In the genomic region with DNA sequence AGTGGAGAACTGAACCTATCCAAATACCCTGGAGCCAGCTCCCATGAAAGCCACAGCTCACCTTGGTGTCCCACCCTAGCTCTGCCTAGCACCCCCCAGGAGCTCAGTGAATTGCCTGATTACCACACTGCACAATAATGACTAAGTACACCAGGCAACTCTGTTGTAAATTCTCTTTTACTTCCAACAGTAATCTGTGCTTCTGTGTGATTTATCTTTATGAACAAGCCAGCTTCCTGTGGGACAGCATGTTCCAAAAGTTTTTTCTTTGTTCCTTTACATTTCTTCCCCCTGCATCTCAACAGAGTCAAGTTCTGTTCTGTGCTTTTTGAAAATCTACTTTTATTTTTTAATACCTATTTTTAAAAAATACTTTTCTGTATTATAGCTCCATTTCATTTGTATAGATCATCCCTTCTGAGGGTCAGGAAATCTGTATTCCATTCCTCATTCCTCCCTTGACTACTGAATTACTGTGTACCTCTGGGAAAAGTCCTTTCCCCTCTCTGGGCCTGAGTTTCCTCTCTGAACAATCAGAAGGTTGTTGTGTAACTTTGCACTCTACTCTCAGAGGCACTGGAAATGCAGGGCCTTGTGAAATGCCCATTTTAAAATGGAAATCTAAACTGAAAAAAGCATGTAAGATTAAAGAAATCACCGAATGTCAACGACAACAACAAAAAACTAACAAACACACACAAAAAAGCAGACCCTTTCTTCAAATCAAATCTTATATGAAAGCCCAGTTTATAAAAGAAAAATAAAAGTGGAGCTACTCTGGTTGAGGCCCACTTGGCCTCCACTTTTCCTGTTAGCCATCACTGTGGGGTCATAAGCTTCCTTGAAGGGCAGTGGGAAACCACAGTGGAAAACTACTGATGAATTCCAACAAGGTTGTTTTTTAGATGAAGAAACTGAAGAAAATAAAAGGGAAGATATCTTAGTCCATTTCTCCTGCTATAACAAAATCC, we compare ENCODE assay signal across 13 cellular contexts. TPM values are rescaled to one million over a fixed set of nuclear protein-coding genes. Genes with fewer than 3 reads are reported as not detected.
DNase-seq lines count a peak whose midpoint lies in the region; ATAC-seq and TF ChIP-seq lines count a peak whose summit lies in the region.
"Had no signal": no experiment of that assay in that cellular context is flagged by ENCODE, and none has a peak within 500 bp of the region (broad histone marks: within the 10 kb centered on the region; RNA-seq: fewer than 3 reads in every experiment).

No MANE protein-coding gene starts in this region.

- H3K4me1 ChIP-seq in ACC112 (ENCODE audit: control insufficient read depth, insufficient read depth, low read length, unreplicated experiment) (peaks cover 27% of the 10 kb centered on the region), body of pancreas (peaks cover 13% of the 10 kb centered on the region)

- no peak overlapping the region for H3K4me3 ChIP-seq in ACC112 (ENCODE audit: low read depth, low read length)
- H3K4me3 ChIP-seq in body of pancreas = no peak overlapping the region
- H3K4me3 ChIP-seq: PC-9, thoracic aorta had no signal

- ATAC-seq in HG02623 (IDR thresholded peaks at IDR 0.05; ENCODE audit: unreplicated experiment) (no peak), body of pancreas (no peak)

- no peaks in the 10 kb centered on the region for H3K9me3 Mint-ChIP-seq in endothelial cell (ENCODE audit: unreplicated experiment)
- no peaks in the 10 kb centered on the region for H3K9me3 Mint-ChIP-seq in mesothelial cell of epicardium
- H3K9me3 Mint-ChIP-seq: T-helper 1 cell treated with Interleukin-12 subunit alpha and Interleukin-12 subunit beta and Interleukin-4 antibody, amounts not matched to agents 30 μg/mL and 1 μg/mL, for 36 hours had no signal

- TF ChIP-seq POLR2A in body of pancreas (IDR thresholded peaks at IDR 0.05) = no peak

- H3K27me3 ChIP-seq in ACC112 (ENCODE audit: insufficient read depth, low read length) (no peaks in the 10 kb centered on the region), body of pancreas (no peaks in the 10 kb centered on the region)

- H3K4me3 Mint-ChIP-seq in endothelial cell (ENCODE audit: unreplicated experiment) (no peak overlapping the region), mesothelial cell of epicardium (no peak overlapping the region)
- H3K4me3 Mint-ChIP-seq: T-helper 1 cell treated with Interleukin-12 subunit alpha and Interleukin-12 subunit beta and Interleukin-4 antibody, amounts not matched to agents 30 μg/mL and 1 μg/mL, for 36 hours had no signal

- WGBS in body of pancreas, 2 donors = 73 to 80% methylated on average over 2 of the region's 2 CpGs

- H3K4me1 Mint-ChIP-seq in endothelial cell (ENCODE audit: unreplicated experiment) = peaks cover 25% of the 10 kb centered on the region
- H3K4me1 Mint-ChIP-seq in mesothelial cell of epicardium = peaks cover 45% of the 10 kb centered on the region

- peaks cover 54% of the 10 kb centered on the region for H3K36me3 Mint-ChIP-seq in endothelial cell (ENCODE audit: low read depth, unreplicated experiment)
- H3K36me3 Mint-ChIP-seq in mesothelial cell of epicardium = no peaks in the 10 kb centered on the region

- intact Hi-C loops in body of pancreas (cut with DNase I) = no loop called here

- DNase-seq in endothelial cell (ENCODE audit: low spot score) (no peak), mesothelial cell of epicardium (ENCODE audit: low spot score in 2 of 2, unreplicated experiment in 2 of 2) (no peak), NCI-H446 treated with DMSO at 0.1 percent for 48 hours (lab: John Stamatoyannopoulos, UW) (no peak), body of pancreas (no peak)
- DNase-seq: activated CD4-positive, alpha-beta T cell treated with anti-CD3 and anti-CD28 coated beads, Interleukin-2, amount 50 U/mL, for 1 hour; DMS153; PC-9 had no signal

- H3K9me3 ChIP-seq in body of pancreas = no peaks in the 10 kb centered on the region
- H3K9me3 ChIP-seq: thoracic aorta had no signal

- H3K27ac Mint-ChIP-seq in endothelial cell (ENCODE audit: unreplicated experiment) = peak overlapping the region; percentile 48
- peak overlapping the region; percentile 77 for H3K27ac Mint-ChIP-seq in mesothelial cell of epicardium
- H3K27ac Mint-ChIP-seq: T-helper 1 cell treated with Interleukin-12 subunit alpha and Interleukin-12 subunit beta and Interleukin-4 antibody, amounts not matched to agents 30 μg/mL and 1 μg/mL, for 36 hours had no signal

- H2AFZ ChIP-seq in ACC112 (ENCODE audit: low read length, unreplicated experiment) = peak overlapping the region; percentile 1
- H2AFZ ChIP-seq: PC-9 had no signal

- H3K36me3 ChIP-seq in ACC112 (ENCODE audit: insufficient read depth, low read length) = no peaks in the 10 kb centered on the region
- H3K36me3 ChIP-seq in body of pancreas (replicated peaks in 1 of 2; ENCODE audit: insufficient read depth in 1 of 2, low read depth in 2 of 2) = no peaks in the 10 kb centered on the region
- H3K36me3 ChIP-seq: thoracic aorta had no signal

- H3K79me2 ChIP-seq in ACC112 (ENCODE audit: control insufficient read depth, insufficient read depth, low read length, unreplicated experiment) = no peaks in the 10 kb centered on the region

- TF ChIP-seq CTCF in endothelial cell (IDR thresholded peaks at IDR 0.05; ENCODE audit: unreplicated experiment) (no peak), mesothelial cell of epicardium (IDR thresholded peaks at IDR 0.05; ENCODE audit: unreplicated experiment) (no peak), body of pancreas (IDR thresholded peaks at IDR 0.05) (no peak)

- H3K27ac ChIP-seq in ACC112 (ENCODE audit: low read depth, low read length) (peak overlapping the region; percentile 86), body of pancreas (no peak overlapping the region)
- H3K27ac ChIP-seq: PC-9, thoracic aorta had no signal

- peaks cover 7% of the 10 kb centered on the region for H3K27me3 Mint-ChIP-seq in endothelial cell (ENCODE audit: unreplicated experiment)
- no peaks in the 10 kb centered on the region for H3K27me3 Mint-ChIP-seq in mesothelial cell of epicardium (ENCODE audit: low read depth)

RNA-seq across cellular contexts. Expression of a gene that starts 21.8 kb away (rescaled TPM):
- total RNA-seq in endothelial cell (ENCODE audit: unreplicated experiment) (51.1 TPM), mesothelial cell of epicardium (13.9 to 15.4 TPM (median 14.9 TPM) in 3 replicates), body of pancreas (10 to 100 TPM in 1 of 2 donors, 1 to 10 TPM in 1; 4.9 to 10.6 TPM)

RNA-seq across cellular contexts. Expression of a gene that starts 34.3 kb away (rescaled TPM):
- total RNA-seq in endothelial cell (ENCODE audit: unreplicated experiment) = 18.3 TPM
- total RNA-seq in mesothelial cell of epicardium = 23.2 to 23.6 TPM (median 23.5 TPM) in 3 replicates
- 1 to 10 TPM; 3.9 to 5.6 TPM for total RNA-seq in body of pancreas

RNA-seq across cellular contexts. Expression of a gene that starts 51.9 kb away (rescaled TPM):
- total RNA-seq in endothelial cell (ENCODE audit: unreplicated experiment) = 393 TPM
- 0.22 to 0.63 TPM (median 0.36 TPM) in 3 replicates for total RNA-seq in mesothelial cell of epicardium
- 1 to 10 TPM; 2.9 to 5.9 TPM for total RNA-seq in body of pancreas

RNA-seq across cellular contexts. Expression of a gene that starts 55.6 kb away (rescaled TPM):
- total RNA-seq in endothelial cell (ENCODE audit: unreplicated experiment) (not detected), mesothelial cell of epicardium (0.34 TPM in 1 of 3 replicates, not detected in the others), body of pancreas (not detected)
- total RNA-seq: cerebellum, liver, PC-9 had no signal

Comparison
In these comparisons a context has a peak if more than half of its experiments do, and no peak if none do; other contexts are left out.
1. RNA of a gene that starts 51.9 kb away (total RNA-seq): 393 TPM in endothelial cell (single experiment); 2.9 to 5.9 TPM in body of pancreas and 0.22 to 0.63 TPM in mesothelial cell of epicardium; every median in the first group is over 10 times any median in the second.